ENCODE assay signal across 6 cellular contexts in genomic region chr7:35915221-35916009, GRCh38.
DNase-seq lines count a peak whose midpoint lies in the region; TF ChIP-seq lines count a peak whose summit lies in the region.
"Not testable (repeated sequence)": the region's sequence is repeated elsewhere in the genome, so short reads cannot be mapped to it uniquely, and the experiment has no call there.

No MANE protein-coding gene starts in this region.

- peak overlapping the region; percentile 18 for H3K4me3 ChIP-seq in Loucy (ENCODE audit: low read length, poor library complexity, severe bottlenecking)
- not testable (repeated sequence) for H3K4me3 ChIP-seq in PC-9; fibroblast of villous mesenchyme (ENCODE audit: low read depth, low read length); neutrophil (ENCODE audit: low read depth in 1 of 2, low read length in 1 of 2)

- H3K9me3 ChIP-seq in Loucy (ENCODE audit: insufficient read depth, low read depth, low read length); PC-9 (ENCODE audit: insufficient read depth, low read depth); neutrophil: not testable (repeated sequence)

- H3K9me2 ChIP-seq in Loucy (replicated peaks; ENCODE audit: low read depth, low read length); PC-9 (ENCODE audit: insufficient read depth): not testable (repeated sequence)

- H3K4me1 ChIP-seq in Loucy (ENCODE audit: insufficient read depth, low read length, poor library complexity, severe bottlenecking) = not testable (repeated sequence)
- H3K4me1 ChIP-seq in PC-9 (replicated peaks; ENCODE audit: insufficient read depth) (peaks cover 16% of the 10 kb centered on the region), neutrophil (ENCODE audit: control insufficient read depth in 1 of 2, insufficient read depth in 1 of 2, low read depth in 1 of 2, low read length in 1 of 2) (peaks cover 13 to 26% of the 10 kb centered on the region in 2 experiments)

- H3K79me2 ChIP-seq in Loucy (ENCODE audit: insufficient read depth, low read length); PC-9 (ENCODE audit: low read depth): not testable (repeated sequence)

- peak; percentile 39 for DNase-seq in NCI-H146 treated with DMSO at 0.1 percent for 48 hours (lab: John Stamatoyannopoulos, UW; ENCODE audit: unreplicated experiment)
- peak; percentile 63 for DNase-seq in NCI-H69 (lab: John Stamatoyannopoulos, UW)
- peak in 1 of 2 experiments; percentile 69 for DNase-seq in PC-9
- DNase-seq in fibroblast of villous mesenchyme (ENCODE audit: low read depth) = peak; percentile 22

- not testable (repeated sequence) for BruUV-seq in PC-9 (replicated peaks; lab: Mats Ljungman, UMichigan)

- TF ChIP-seq CTCF in Loucy (conservative IDR thresholded peaks at IDR 0.05; ENCODE audit: low read length); PC-9 (conservative IDR thresholded peaks at IDR 0.05); fibroblast of villous mesenchyme (IDR thresholded peaks at IDR 0.05; ENCODE audit: insufficient read depth, low read depth, low read length); neutrophil (IDR thresholded peaks at IDR 0.05): not testable (repeated sequence)

- H3K27ac ChIP-seq in PC-9 (peak overlapping the region; percentile 45; the same call in 1 of the 2 replicates), neutrophil (peak overlapping the region; percentile 70)

- peak overlapping the region; percentile 26 for H3K9ac ChIP-seq in Loucy (ENCODE audit: low read depth, low read length, poor library complexity, severe bottlenecking)

- H2AFZ ChIP-seq in Loucy (ENCODE audit: low read length) = peak overlapping the region; percentile 46
- H2AFZ ChIP-seq in PC-9 = not testable (repeated sequence)

- intact Hi-C loops in PC-9 (cut with micrococcal nuclease; ENCODE audit: unreplicated experiment) = not testable (repeated sequence)

- POLR2A ChIA-PET in PC-9 (lab: Charles Lee; ENCODE audit: unreplicated experiment) = not testable (repeated sequence)

- H4K20me1 ChIP-seq in Loucy (ENCODE audit: insufficient read depth, low read length, poor library complexity, severe bottlenecking); PC-9 (ENCODE audit: insufficient read depth): not testable (repeated sequence)

- not testable (repeated sequence) for H3K36me3 ChIP-seq in Loucy (ENCODE audit: insufficient read depth, low read length); PC-9 (ENCODE audit: low read depth); neutrophil

- H3K4me2 ChIP-seq in Loucy (ENCODE audit: low read depth, low read length, poor library complexity, severe bottlenecking) (peak overlapping the region; percentile 19), PC-9 (peak overlapping the region; percentile 18; the same call in 1 of the 2 replicates)

- not testable (repeated sequence) for H3K27me3 ChIP-seq in Loucy (ENCODE audit: insufficient read depth, low read length, poor library complexity, severe bottlenecking); PC-9 (ENCODE audit: insufficient read depth, low read depth); neutrophil

- H3F3A ChIP-seq in Loucy (ENCODE audit: low read depth) = not testable (repeated sequence)
- peaks cover 13% of the 10 kb centered on the region; the same call in 1 of the 2 replicates for H3F3A ChIP-seq in PC-9 (ENCODE audit: insufficient read depth, low read depth)

- CTCF ChIA-PET in PC-9 (lab: Charles Lee) = interaction anchor here (0.6 kb wide), 1 partner anchor 45 kb away, joined by 4 read pairs; no protein-coding TSS in a partner anchor
